ENCODE assay signal across 8 cellular contexts in the genomic region with DNA sequence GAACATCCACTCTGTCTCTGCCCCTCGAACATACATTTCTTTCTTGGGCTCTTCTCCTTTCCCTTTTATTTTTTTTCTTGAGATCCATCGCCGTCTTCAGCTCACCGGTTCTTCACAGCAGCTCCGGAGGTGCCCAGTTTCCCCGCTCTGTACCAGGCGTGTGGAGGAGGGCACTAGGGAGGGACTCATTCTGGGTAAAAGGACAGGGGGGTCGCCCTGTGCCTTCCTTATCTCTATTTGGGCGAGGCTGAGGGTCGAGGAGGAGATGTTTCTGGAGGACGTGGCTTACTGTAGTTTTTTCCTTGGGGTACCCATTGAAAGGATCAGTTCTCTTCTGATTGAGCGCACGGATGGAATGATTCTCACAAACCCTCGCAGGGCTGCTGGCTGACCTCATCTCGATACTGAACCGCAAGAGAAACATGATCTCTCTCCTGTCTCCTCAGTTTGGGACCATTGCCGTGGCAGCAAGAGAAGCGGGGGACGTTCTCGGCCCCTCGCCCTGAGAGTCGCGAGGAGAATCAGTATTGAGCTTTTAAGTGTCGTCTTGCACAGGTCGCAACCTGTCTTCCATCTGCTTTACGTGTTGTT.
DNase-seq lines count a peak whose midpoint lies in the region; ATAC-seq and TF ChIP-seq lines count a peak whose summit lies in the region.

No MANE protein-coding gene starts in this region.

- TF ChIP-seq CTCF in MM.1S (IDR thresholded peaks at IDR 0.05; ENCODE audit: low read length): no peak

- H3K4me2 ChIP-seq in MM.1S (ENCODE audit: low read depth, low read length): peak overlapping the region; percentile 74

- H3K9ac ChIP-seq in MM.1S (ENCODE audit: low read length) (peak overlapping the region; percentile 87), adipocyte (ENCODE audit: low read length) (peak overlapping the region; percentile 84), iPS-15b (ENCODE audit: low read depth, low read length) (peak overlapping the region; percentile 97)

- H3K4me1 ChIP-seq in MM.1S (ENCODE audit: low read length): peaks cover 11% of the 10 kb centered on the region
- H3K4me1 ChIP-seq in adipocyte (ENCODE audit: control insufficient read depth, insufficient read depth, low read length): peaks cover 22% of the 10 kb centered on the region
- H3K4me1 ChIP-seq in iPS-15b (ENCODE audit: control insufficient read depth, insufficient read depth, low read length): no peaks in the 10 kb centered on the region

- no peaks in the 10 kb centered on the region for H3K36me3 ChIP-seq in MM.1S (replicated peaks; ENCODE audit: insufficient read depth, low read length)
- H3K36me3 ChIP-seq in adipocyte (ENCODE audit: control insufficient read depth, insufficient read depth, low read length, severe bottlenecking): no peaks in the 10 kb centered on the region
- H3K36me3 ChIP-seq in iPS-15b (ENCODE audit: control insufficient read depth, insufficient read depth, low read length): no peaks in the 10 kb centered on the region

- H3K27me3 ChIP-seq in MM.1S (replicated peaks; ENCODE audit: insufficient read depth, low read length): no peaks in the 10 kb centered on the region
- no peaks in the 10 kb centered on the region for H3K27me3 ChIP-seq in adipocyte (replicated peaks; ENCODE audit: control insufficient read depth, insufficient read depth, low read length)
- no peaks in the 10 kb centered on the region for H3K27me3 ChIP-seq in iPS-15b (ENCODE audit: control insufficient read depth, insufficient read depth, low read length)

- H3F3A ChIP-seq in MM.1S (ENCODE audit: insufficient read depth, low read length): no peaks in the 10 kb centered on the region; the same call in 1 of the 2 replicates

- H3K9me2 ChIP-seq in MM.1S (replicated peaks; ENCODE audit: insufficient read depth, low read length): no peaks in the 10 kb centered on the region

- ATAC-seq in GM19455 (IDR thresholded peaks at IDR 0.05; ENCODE audit: unreplicated experiment) (peak; percentile 6), HG03469 (IDR thresholded peaks at IDR 0.05; ENCODE audit: unreplicated experiment) (no peak)

- peak overlapping the region; percentile 34; the same call in 1 of the 2 replicates for H2AFZ ChIP-seq in MM.1S (ENCODE audit: low read length)

- H3K4me3 ChIP-seq in MM.1S (ENCODE audit: low read length) (peak overlapping the region; percentile 89), adipocyte (ENCODE audit: low read length) (peak overlapping the region; percentile 93), iPS-15b (ENCODE audit: low read depth, low read length) (peak overlapping the region; percentile 93), skin epidermis (peak overlapping the region; percentile 60 to 92 (median 77))

- peaks cover 52% of the 10 kb centered on the region for H3K79me2 ChIP-seq in MM.1S (ENCODE audit: low read length)

- H3K27ac ChIP-seq in MM.1S (ENCODE audit: low read length): peak overlapping the region; percentile 87
- peak overlapping the region in 19 of 21 experiments; percentile 9 to 85 (median 75) for H3K27ac ChIP-seq in skin epidermis

- H4K20me1 ChIP-seq in MM.1S (ENCODE audit: insufficient read depth, low read length): no peaks in the 10 kb centered on the region

- DNase-seq in COLO829 (ENCODE audit: low spot score) (peak; percentile 13), MM.1S (peak; percentile 21), adipocyte (ENCODE audit: low read depth) (peak; percentile 71), retina (no peak)

- H3K9me3 ChIP-seq in MM.1S (replicated peaks; ENCODE audit: insufficient read depth, low read length) (no peaks in the 10 kb centered on the region), adipocyte (ENCODE audit: control insufficient read depth, low read length) (no peaks in the 10 kb centered on the region), iPS-15b (ENCODE audit: control insufficient read depth, insufficient read depth, low read length) (no peaks in the 10 kb centered on the region)
